Comparison of ENCODE assay signal across 1 cellular context in the genomic region with DNA sequence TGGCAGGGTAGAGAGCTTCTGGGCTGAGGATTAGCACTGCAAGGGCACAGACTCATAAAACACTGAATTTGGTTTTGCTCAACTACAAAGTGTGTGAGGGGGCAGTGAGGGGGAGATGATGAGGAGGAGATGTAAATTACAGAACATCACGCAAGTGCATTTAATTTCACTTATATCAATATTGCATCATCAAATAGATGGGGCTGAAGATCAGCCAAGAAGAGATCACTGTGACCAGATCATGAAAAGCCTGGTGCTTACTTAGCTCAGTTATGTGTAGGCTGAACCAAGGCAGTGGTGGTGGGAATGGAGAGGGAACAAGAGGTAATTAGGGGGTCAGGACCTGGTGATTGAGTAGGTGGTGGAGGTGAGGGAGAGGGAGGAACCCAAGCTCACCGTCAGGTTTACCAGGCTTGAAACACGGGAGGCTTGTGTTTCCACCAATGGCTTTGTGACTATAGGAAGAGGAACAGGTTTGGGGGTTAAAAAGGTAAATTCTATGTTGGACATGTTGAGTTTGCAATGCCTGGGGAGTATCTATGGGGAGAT.
TF ChIP-seq lines count a peak whose summit lies in the region.

No MANE protein-coding gene starts in this region.

TF ChIP-seq in HepG2, 621 proteins besides CTCF, POLR2A, EP300 and RAD21 (continued from another document):
- TF ChIP-seq, protein P1, sequence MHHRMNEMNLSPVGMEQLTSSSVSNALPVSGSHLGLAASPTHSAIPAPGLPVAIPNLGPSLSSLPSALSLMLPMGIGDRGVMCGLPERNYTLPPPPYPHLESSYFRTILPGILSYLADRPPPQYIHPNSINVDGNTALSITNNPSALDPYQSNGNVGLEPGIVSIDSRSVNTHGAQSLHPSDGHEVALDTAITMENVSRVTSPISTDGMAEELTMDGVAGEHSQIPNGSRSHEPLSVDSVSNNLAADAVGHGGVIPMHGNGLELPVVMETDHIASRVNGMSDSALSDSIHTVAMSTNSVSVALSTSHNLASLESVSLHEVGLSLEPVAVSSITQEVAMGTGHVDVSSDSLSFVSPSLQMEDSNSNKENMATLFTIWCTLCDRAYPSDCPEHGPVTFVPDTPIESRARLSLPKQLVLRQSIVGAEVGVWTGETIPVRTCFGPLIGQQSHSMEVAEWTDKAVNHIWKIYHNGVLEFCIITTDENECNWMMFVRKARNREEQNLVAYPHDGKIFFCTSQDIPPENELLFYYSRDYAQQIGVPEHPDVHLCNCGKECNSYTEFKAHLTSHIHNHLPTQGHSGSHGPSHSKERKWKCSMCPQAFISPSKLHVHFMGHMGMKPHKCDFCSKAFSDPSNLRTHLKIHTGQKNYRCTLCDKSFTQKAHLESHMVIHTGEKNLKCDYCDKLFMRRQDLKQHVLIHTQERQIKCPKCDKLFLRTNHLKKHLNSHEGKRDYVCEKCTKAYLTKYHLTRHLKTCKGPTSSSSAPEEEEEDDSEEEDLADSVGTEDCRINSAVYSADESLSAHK (CRISPR knock-in tag; IDR thresholded peaks at IDR 0.05; ENCODE audit: borderline replicate concordance), result no peak
- TF ChIP-seq CAMTA2 (CRISPR knock-in tag; IDR thresholded peaks at IDR 0.05; ENCODE audit: borderline replicate concordance) (no peak), ATF7 (IDR thresholded peaks at IDR 0.05) (peak; percentile 85), ATF7 (CRISPR knock-in tag; IDR thresholded peaks at IDR 0.05) (no peak), CEBPB (IDR thresholded peaks at IDR 0.05; ENCODE audit: borderline replicate concordance, low read depth, low read length) (peak; percentile 79), CEBPG (CRISPR knock-in tag; IDR thresholded peaks at IDR 0.05) (peak; percentile 24; the same call in 1 of the 2 replicates), NRL (CRISPR knock-in tag; IDR thresholded peaks at IDR 0.05; ENCODE audit: borderline replicate concordance) (no peak)
